In genomic region chr22:44773082-44773481, GRCh38 we compare ENCODE assay signal across 35 cellular contexts. TPM values are rescaled to one million over a fixed set of nuclear protein-coding genes. Genes with fewer than 3 reads are reported as not detected.
"Had no signal": no experiment of that assay in that cellular context is flagged by ENCODE, and none has a peak within 500 bp of the region (broad histone marks: within the 10 kb centered on the region; RNA-seq: fewer than 3 reads in every experiment).

No MANE protein-coding gene starts in this region.

- H3K27ac ChIP-seq: brain microvascular endothelial cell, KMS-11, PC-9, WERI-Rb-1 had no signal

- H3K27me3 Mint-ChIP-seq: activated CD4-positive, alpha-beta T cell treated with anti-CD3 and anti-CD28 coated beads, Interleukin-2, amount 10 ng/mL, durations not matched to agents 24 days and 14 days; activated CD8-positive, alpha-beta T cell treated with anti-CD3 and anti-CD28 coated beads for 36 hours; activated naive CD8-positive, alpha-beta T cell treated with anti-CD3 and anti-CD28 coated beads for 36 hours had no signal

- H3K4me3 Mint-ChIP-seq: activated CD4-positive, alpha-beta T cell treated with anti-CD3 and anti-CD28 coated beads, Interleukin-2, amount 10 ng/mL, durations not matched to agents 24 days and 14 days; activated CD8-positive, alpha-beta T cell treated with anti-CD3 and anti-CD28 coated beads for 36 hours; activated naive CD8-positive, alpha-beta T cell treated with anti-CD3 and anti-CD28 coated beads for 36 hours; activated T-cell treated with anti-CD3 and anti-CD28 coated beads, Interleukin-2, amount 50 U/mL, for 72 hours; activated T-helper 17 cell treated with anti-CD3 and anti-CD28 coated beads, Interleukin-2, amount 50 U/mL, for 72 hours had no signal

- FAIRE-seq: RCC 7860 had no signal

- H3K36me3 Mint-ChIP-seq: activated naive CD8-positive, alpha-beta T cell treated with anti-CD3 and anti-CD28 coated beads for 36 hours had no signal

- H3K4me2 ChIP-seq: KMS-11, PC-9 had no signal

- ATAC-seq: activated CD8-positive, alpha-beta T cell treated with anti-CD3 and anti-CD28 coated beads for 36 hours; activated T-cell treated with anti-CD3 and anti-CD28 coated beads, Interleukin-2, amount 50 U/mL, for 72 hours; activated T-helper 17 cell treated with anti-CD3 and anti-CD28 coated beads, Interleukin-2, amount 50 U/mL, for 72 hours had no signal

- H2AFZ ChIP-seq: PC-9 had no signal

- H3K27me3 ChIP-seq: brain microvascular endothelial cell had no signal

- DNase-seq: activated CD4-positive, alpha-beta T cell treated with anti-CD3 and anti-CD28 coated beads for 1 hour; activated CD4-positive, alpha-beta T cell treated with anti-CD3 and anti-CD28 coated beads, Interleukin-2, amount 10 ng/mL, durations not matched to agents 24 days and 14 days; activated CD4-positive, alpha-beta T cell treated with anti-CD3 and anti-CD28 coated beads, Interleukin-2, amount 50 U/mL, for 4 hours; activated CD4-positive, CD25-positive, alpha-beta regulatory T cell; activated CD8-positive, alpha-beta T cell treated with anti-CD3 and anti-CD28 coated beads for 36 hours; activated effector memory CD4-positive, alpha-beta T cell treated with anti-CD3 and anti-CD28 coated beads, Interleukin-2, amount 50 U/mL, for 16 hours; activated naive CD4-positive, alpha-beta T cell; activated naive CD4-positive, alpha-beta T cell treated with anti-CD3 and anti-CD28 coated beads, Interleukin-2, amount 50 U/mL, for 16 hours; activated naive CD8-positive, alpha-beta T cell treated with anti-CD3 and anti-CD28 coated beads for 36 hours; activated T-cell treated with anti-CD3 and anti-CD28 coated beads, Interleukin-2, amount 50 U/mL, for 1 hour; activated T-cell treated with anti-CD3 and anti-CD28 coated beads, Interleukin-2, amount 50 U/mL, for 72 hours; amniotic stem cell; aorta; brain microvascular endothelial cell; central memory CD4-positive, alpha-beta T cell; NCI-H1092 treated with DMSO at 0.1 percent for 48 hours; NCI-H1417; NCI-H146; NCI-H187; NCI-H2029 treated with DMSO at 0.1 percent for 48 hours; NCI-H345; NCI-H524 treated with DMSO at 0.1 percent for 48 hours; NCI-H748 treated with DMSO at 0.1 percent for 48 hours; NK-92 treated with Interleukin-12 subunit alpha and Interleukin-12 subunit beta, amount 100 ng/mL, for 24 hours; PC-9; Right ventricle myocardium superior; SW 1271; T-helper 1 cell; T-helper 2 cell; T-helper 9 cell; WERI-Rb-1 had no signal

- H3K27ac Mint-ChIP-seq: activated CD4-positive, alpha-beta T cell treated with anti-CD3 and anti-CD28 coated beads, Interleukin-2, amount 10 ng/mL, durations not matched to agents 24 days and 14 days; activated CD8-positive, alpha-beta T cell treated with anti-CD3 and anti-CD28 coated beads for 36 hours; activated naive CD8-positive, alpha-beta T cell treated with anti-CD3 and anti-CD28 coated beads for 36 hours; activated T-cell treated with anti-CD3 and anti-CD28 coated beads, Interleukin-2, amount 50 U/mL, for 72 hours; activated T-helper 17 cell treated with anti-CD3 and anti-CD28 coated beads, Interleukin-2, amount 50 U/mL, for 72 hours had no signal

- H3K9ac ChIP-seq: KMS-11 had no signal

- H3K4me1 Mint-ChIP-seq: activated CD4-positive, alpha-beta T cell treated with anti-CD3 and anti-CD28 coated beads, Interleukin-2, amount 10 ng/mL, durations not matched to agents 24 days and 14 days; activated naive CD8-positive, alpha-beta T cell treated with anti-CD3 and anti-CD28 coated beads for 36 hours; activated T-helper 17 cell treated with anti-CD3 and anti-CD28 coated beads, Interleukin-2, amount 50 U/mL, for 72 hours had no signal

- H3K4me3 ChIP-seq: PC-9 had no signal

- H3K36me3 ChIP-seq: brain microvascular endothelial cell, WERI-Rb-1 had no signal

RNA-seq across cellular contexts. Expression of gene ARHGAP8, which starts 20.7 kb away (rescaled TPM):
- total RNA-seq: LHCN-M2, Right ventricle myocardium superior had no signal
- polyA plus RNA-seq: aorta had no signal
